Comparison of ENCODE assay signal across 10 cellular contexts in the genomic region with DNA sequence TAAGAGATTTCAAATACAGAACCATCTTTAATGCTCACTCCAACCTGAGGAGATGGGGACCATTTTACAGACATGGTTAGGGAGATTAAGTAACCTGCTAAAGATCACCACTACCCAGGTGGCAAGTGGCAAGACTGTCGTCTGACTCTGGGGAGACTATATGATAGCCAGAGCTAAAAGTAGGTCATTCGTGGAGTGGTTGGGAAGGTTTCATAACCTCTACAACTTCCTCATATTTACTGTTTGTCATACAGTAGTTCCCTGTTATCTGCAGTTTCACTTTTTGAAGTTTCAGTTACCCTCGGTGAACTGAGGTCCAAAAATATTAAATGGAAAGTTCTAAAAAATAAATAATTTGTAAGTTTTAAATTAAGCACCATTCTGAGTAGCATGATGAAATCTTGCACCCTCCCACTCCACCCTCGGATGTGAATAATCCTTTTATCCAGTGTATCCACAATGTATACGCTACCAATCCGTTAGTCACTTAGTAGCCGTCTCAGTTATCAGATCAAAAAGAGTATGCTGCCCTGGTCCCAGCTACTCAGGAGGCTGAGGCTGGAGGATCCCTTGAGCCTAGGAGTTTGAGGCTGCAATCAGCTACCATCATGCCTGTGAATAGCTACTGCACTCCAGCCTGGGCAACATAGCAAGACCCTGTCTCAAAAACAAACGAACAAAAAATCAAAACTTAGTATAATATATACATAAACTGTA. TPM values are rescaled to one million over a fixed set of nuclear protein-coding genes. Genes with fewer than 3 reads are reported as not detected.
DNase-seq lines count a peak whose midpoint lies in the region; ATAC-seq lines count a peak whose summit lies in the region.
"Had no signal": no experiment of that assay in that cellular context is flagged by ENCODE, and none has a peak within 500 bp of the region (broad histone marks: within the 10 kb centered on the region; RNA-seq: fewer than 3 reads in every experiment).

No MANE protein-coding gene starts in this region.

- no peaks in the 10 kb centered on the region for H3K36me3 ChIP-seq in mesenchymal stem cell (ENCODE audit: control insufficient read depth in 1 of 2, insufficient read depth in 2 of 2, low read depth in 1 of 2, low read length in 2 of 2)
- H3K36me3 ChIP-seq: SJSA1 had no signal

- no peaks in the 10 kb centered on the region for H3K79me1 ChIP-seq in mesenchymal stem cell (replicated peaks; ENCODE audit: low read length, poor library complexity, severe bottlenecking)

- no peak overlapping the region for H4K91ac ChIP-seq in mesenchymal stem cell (ENCODE audit: low read length)

- no peak overlapping the region for H2BK5ac ChIP-seq in mesenchymal stem cell (ENCODE audit: low read depth, low read length, poor library complexity, severe bottlenecking)

- H3K4me1 Mint-ChIP-seq in T-helper 2 cell treated with Interferon-gamma antibody and Interleukin-4, amounts not matched to agents 5 μg/mL and 100 μg/mL, for 36 hours (ENCODE audit: low read depth): peaks cover 2% of the 10 kb centered on the region

- H3K23ac ChIP-seq in mesenchymal stem cell (ENCODE audit: low read length in 2 of 2): no peak overlapping the region

- in situ Hi-C loops in KBM-7 (cut with MboI; ENCODE audit: low pct_unique_long_range_greater_than_20kb, low sequenced_read_pairs): no loop called here

- peaks cover 6% of the 10 kb centered on the region for H3K27me3 Mint-ChIP-seq in T-helper 2 cell treated with Interferon-gamma antibody and Interleukin-4, amounts not matched to agents 5 μg/mL and 100 μg/mL, for 36 hours (ENCODE audit: low read depth)

- H3K27me3 ChIP-seq in mesenchymal stem cell (ENCODE audit: control insufficient read depth in 1 of 2, insufficient read depth in 1 of 2, low read length in 2 of 2): peaks cover 0 to 6% of the 10 kb centered on the region in 2 experiments
- H3K27me3 ChIP-seq: SJSA1 had no signal

- no peak overlapping the region for H3K27ac Mint-ChIP-seq in T-helper 2 cell treated with Interferon-gamma antibody and Interleukin-4, amounts not matched to agents 5 μg/mL and 100 μg/mL, for 36 hours
- H3K27ac Mint-ChIP-seq: activated naive CD8-positive, alpha-beta T cell treated with anti-CD3 and anti-CD28 coated beads, Interleukin-2, amount 10 ng/mL, durations not matched to agents 7 days and 5 days had no signal

- ATAC-seq in GM18511 (IDR thresholded peaks at IDR 0.05; ENCODE audit: unreplicated experiment) (peak; percentile 95), left lobe of liver (peak; percentile 15)

- no peak overlapping the region for H3K4me3 ChIP-seq in mesenchymal stem cell (ENCODE audit: insufficient read depth in 1 of 2, low read depth in 1 of 2, low read length in 2 of 2)
- H3K4me3 ChIP-seq: SJSA1 had no signal

- H3K18ac ChIP-seq in mesenchymal stem cell (ENCODE audit: low read depth in 1 of 2, low read length in 2 of 2): no peak overlapping the region

- no peak overlapping the region for H2AK5ac ChIP-seq in mesenchymal stem cell (ENCODE audit: low read length, severe bottlenecking)

- no peaks in the 10 kb centered on the region for H3K9me3 ChIP-seq in mesenchymal stem cell (ENCODE audit: control insufficient read depth, low read length)
- H3K9me3 ChIP-seq: SJSA1 had no signal

- no peak overlapping the region for H2BK12ac ChIP-seq in mesenchymal stem cell (ENCODE audit: low read length in 2 of 2)

- 77% methylated on average over 4 of the region's 8 CpGs for WGBS in mesenchymal stem cell

- no peak overlapping the region for H2BK15ac ChIP-seq in mesenchymal stem cell (ENCODE audit: low read depth, poor library complexity, severe bottlenecking)

- H3K9me3 Mint-ChIP-seq in T-helper 2 cell treated with Interferon-gamma antibody and Interleukin-4, amounts not matched to agents 5 μg/mL and 100 μg/mL, for 36 hours: no peaks in the 10 kb centered on the region
- H3K9me3 Mint-ChIP-seq: activated naive CD8-positive, alpha-beta T cell treated with anti-CD3 and anti-CD28 coated beads, Interleukin-2, amount 10 ng/mL, durations not matched to agents 7 days and 5 days had no signal

- no peak overlapping the region for H3K4ac ChIP-seq in mesenchymal stem cell (ENCODE audit: low read depth in 1 of 2, low read length in 2 of 2)

- no peak overlapping the region for H2AFZ ChIP-seq in mesenchymal stem cell (ENCODE audit: low read depth, low read length)

- no peak overlapping the region for H3K4me2 ChIP-seq in mesenchymal stem cell (ENCODE audit: low read length, poor library complexity, severe bottlenecking)

- DNase-seq in HCEC 1CT (peak; percentile 27), KBM-7 (peak; percentile 55), left lobe of liver (ENCODE audit: low spot score) (no peak), NCI-H187 (lab: John Stamatoyannopoulos, UW) (no peak), mesenchymal stem cell (no peak), SK-N-DZ (ENCODE audit: low spot score) (no peak)
- no peak for DNase-seq in T-helper 2 cell treated with Interferon-gamma antibody and Interleukin-4, amounts not matched to agents 5 μg/mL and 100 μg/mL, for 36 hours (ENCODE audit: low spot score)
- DNase-seq: activated naive CD8-positive, alpha-beta T cell treated with anti-CD3 and anti-CD28 coated beads, Interleukin-2, amount 10 ng/mL, durations not matched to agents 7 days and 5 days had no signal

- H3K27ac ChIP-seq in mesenchymal stem cell (ENCODE audit: low read length, poor library complexity, severe bottlenecking): no peak overlapping the region
- H3K27ac ChIP-seq: SJSA1 had no signal

- H2BK120ac ChIP-seq in mesenchymal stem cell (ENCODE audit: low read depth, low read length): no peak overlapping the region

- H3K4me3 Mint-ChIP-seq in T-helper 2 cell treated with Interferon-gamma antibody and Interleukin-4, amounts not matched to agents 5 μg/mL and 100 μg/mL, for 36 hours: no peak overlapping the region
- H3K4me3 Mint-ChIP-seq: activated naive CD8-positive, alpha-beta T cell treated with anti-CD3 and anti-CD28 coated beads, Interleukin-2, amount 10 ng/mL, durations not matched to agents 7 days and 5 days had no signal

- peaks cover 4% of the 10 kb centered on the region for H3K4me1 ChIP-seq in mesenchymal stem cell (ENCODE audit: control insufficient read depth, insufficient read depth, low read depth, low read length)

- H3K9ac ChIP-seq in mesenchymal stem cell (ENCODE audit: low read length): no peak overlapping the region

- H4K8ac ChIP-seq in mesenchymal stem cell (ENCODE audit: low read length): no peak overlapping the region

- no peak overlapping the region for H3K14ac ChIP-seq in mesenchymal stem cell (ENCODE audit: low read length in 2 of 2)

- H3K36me3 Mint-ChIP-seq in T-helper 2 cell treated with Interferon-gamma antibody and Interleukin-4, amounts not matched to agents 5 μg/mL and 100 μg/mL, for 36 hours (ENCODE audit: low read depth): no peaks in the 10 kb centered on the region
- H3K36me3 Mint-ChIP-seq: activated naive CD8-positive, alpha-beta T cell treated with anti-CD3 and anti-CD28 coated beads, Interleukin-2, amount 10 ng/mL, durations not matched to agents 7 days and 5 days had no signal

RNA-seq across cellular contexts. Expression of gene LGI1, which starts 14.9 kb away (rescaled TPM):
- 0.75 TPM for total RNA-seq in left lobe of liver
- 9.7 TPM for polyA plus RNA-seq in mesenchymal stem cell (2013, experiment 1 of 2)
- polyA plus RNA-seq in mesenchymal stem cell (2013, experiment 2 of 2): 11.1 TPM
- not detected in 2 replicates for polyA plus RNA-seq in SK-N-DZ (2014; cell fraction: cytosol; rRNA removed)
- 0.24 TPM in 1 of 2 replicates, not detected in the other for polyA plus RNA-seq in SK-N-DZ (2014; cell fraction: nucleus; rRNA removed)
- total RNA-seq: activated naive CD8-positive, alpha-beta T cell treated with anti-CD3 and anti-CD28 coated beads, Interleukin-2, amount 10 ng/mL, durations not matched to agents 7 days and 5 days had no signal

RNA-seq across cellular contexts. Expression of gene FRA10AC1, which starts 40.4 kb away (rescaled TPM):
- 2.9 TPM for total RNA-seq in left lobe of liver
- 31.3 TPM for polyA plus RNA-seq in mesenchymal stem cell (2013, experiment 1 of 2)
- 32.4 TPM for polyA plus RNA-seq in mesenchymal stem cell (2013, experiment 2 of 2)
- polyA plus RNA-seq in SK-N-DZ (2014; cell fraction: cytosol; rRNA removed): 4.3 and 6.0 TPM in 2 replicates
- 13.1 and 14.4 TPM in 2 replicates for polyA plus RNA-seq in SK-N-DZ (2014; cell fraction: nucleus; rRNA removed)

Comparison
In these comparisons a context has a peak if more than half of its experiments do, and no peak if none do; other contexts are left out.
1. DNase-seq: peak in HCEC 1CT (single experiment) and KBM-7 (single experiment); none in left lobe of liver (single experiment), NCI-H187 (0 of 2), mesenchymal stem cell (single experiment), T-helper 2 cell treated with Interferon-gamma antibody and Interleukin-4, amounts not matched to agents 5 μg/mL and 100 μg/mL, for 36 hours (single experiment) and SK-N-DZ (single experiment).